In the genomic region with DNA sequence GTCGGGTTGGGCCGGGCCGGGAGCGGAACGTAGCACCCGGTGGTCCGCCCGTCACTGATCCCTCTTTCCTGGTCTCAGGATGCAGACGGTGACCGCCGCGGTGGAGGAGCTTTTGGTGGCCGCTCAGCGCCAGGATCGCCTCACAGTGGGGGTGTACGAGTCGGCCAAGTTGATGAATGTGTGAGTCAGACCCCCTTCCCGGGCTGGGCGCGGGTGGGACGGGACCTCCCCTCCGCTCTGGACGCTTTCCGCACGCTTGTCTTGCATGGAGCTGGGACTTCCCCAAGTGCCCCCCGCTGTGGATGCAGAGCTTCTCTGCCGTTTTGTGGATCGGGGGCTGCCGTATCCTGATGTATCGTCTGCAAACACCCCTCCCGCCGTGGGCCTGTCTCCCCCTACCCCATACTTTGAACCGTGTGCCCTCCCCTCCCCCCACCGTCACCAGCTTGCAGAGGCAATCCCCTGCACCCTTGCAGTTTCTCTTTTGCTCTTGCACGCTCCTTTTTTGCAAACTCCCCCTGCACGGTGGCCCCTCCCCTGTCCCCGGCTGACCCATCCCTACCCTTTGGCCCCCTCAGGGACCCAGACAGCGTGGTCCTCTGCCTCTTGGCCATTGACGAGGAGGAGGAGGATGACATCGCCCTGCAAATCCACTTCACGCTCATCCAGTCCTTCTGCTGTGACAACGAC, we compare ENCODE assay signal across 8 cellular contexts. TPM values are rescaled to one million over a fixed set of nuclear protein-coding genes. Genes with fewer than 3 reads are reported as not detected.
DNase-seq lines count a peak whose midpoint lies in the region; ATAC-seq and TF ChIP-seq lines count a peak whose summit lies in the region.

No MANE protein-coding gene starts in this region.

- 0 out of 2 replicates have a peak overlapping the region, but pooled peaks have one; percentile 7 for H2AFZ ChIP-seq in DND-41 (ENCODE audit: low read depth, low read length)

- peaks cover 23% of the 10 kb centered on the region for H3K36me3 Mint-ChIP-seq in HFFc6 (ENCODE audit: low read depth)

- TF ChIP-seq POLR2A in heart left ventricle (IDR thresholded peaks at IDR 0.05), result no peak

- H3K4me1 Mint-ChIP-seq in HFFc6 (ENCODE audit: low read depth), result no peaks in the 10 kb centered on the region

- H3K4me3 Mint-ChIP-seq in HFFc6, result peak overlapping the region; percentile 99

- H3K27ac ChIP-seq in DND-41 (ENCODE audit: low read length), result peak overlapping the region; percentile 78
- peak overlapping the region; percentile 82 to 96 (median 91) for H3K27ac ChIP-seq in heart left ventricle
- peak overlapping the region; percentile 84 for H3K27ac ChIP-seq in psoas muscle

- H3K9ac ChIP-seq in DND-41 (ENCODE audit: low read depth, low read length), result peak overlapping the region; percentile 76

- peaks cover 20% of the 10 kb centered on the region for H4K20me1 ChIP-seq in DND-41 (ENCODE audit: insufficient read depth, low read length)

- peaks cover 9% of the 10 kb centered on the region for H3K9me3 Mint-ChIP-seq in HFFc6

- peaks cover 28% of the 10 kb centered on the region for H3K79me2 ChIP-seq in DND-41 (ENCODE audit: insufficient read depth, low read length)

- peak overlapping the region; percentile 92 for H3K27ac Mint-ChIP-seq in HFFc6

- peak; percentile 17 for ATAC-seq in DND-41 (ENCODE audit: insufficient read depth, low read depth)
- peak in 2 of 4 donors; percentile 1 to 3 for ATAC-seq in heart left ventricle
- ATAC-seq in psoas muscle, result peak in 2 of 4 donors; percentile 0
- no peak for ATAC-seq in HG02759 (IDR thresholded peaks at IDR 0.05; ENCODE audit: unreplicated experiment)

- DNase-seq in DND-41 (peak; percentile 80), HFFc6 (peak; percentile 16), RKO (ENCODE audit: low spot score) (peak; percentile 81), heart left ventricle (peak in 4 of 5 donors; percentile 48 to 64 (median 60)), psoas muscle (peak; percentile 61 to 66), NCI-H2171 treated with DMSO at 0.1 percent for 48 hours (lab: John Stamatoyannopoulos, UW) (no peak)
- peak; percentile 74 for DNase-seq in activated naive CD4-positive, alpha-beta T cell treated with anti-CD3 and anti-CD28 coated beads, Interleukin-2, amount 50 U/mL, for 16 hours

- TF ChIP-seq CTCF in DND-41 (IDR thresholded peaks at IDR 0.05; ENCODE audit: borderline replicate concordance, extremely low read depth, low read length, poor library complexity, severe bottlenecking), result no peak
- no peak for TF ChIP-seq CTCF in HFFc6 (IDR thresholded peaks at IDR 0.05)
- no peak for TF ChIP-seq CTCF in heart left ventricle (IDR thresholded peaks at IDR 0.05)
- no peak for TF ChIP-seq CTCF in psoas muscle (IDR thresholded peaks at IDR 0.05)

- H3K4me2 ChIP-seq in DND-41 (ENCODE audit: insufficient read depth, low read length), result peak overlapping the region; percentile 71

- H3K4me1 ChIP-seq in DND-41 (ENCODE audit: insufficient read depth, low read length) (peaks cover 46% of the 10 kb centered on the region), heart left ventricle (peaks cover 4 to 42% (median 28%) of the 10 kb centered on the region in 12 donors), psoas muscle (peaks cover 24% of the 10 kb centered on the region)

- no peaks in the 10 kb centered on the region for H3K9me3 ChIP-seq in DND-41 (ENCODE audit: insufficient read depth, low read length, severe bottlenecking)
- H3K9me3 ChIP-seq in heart left ventricle, result no peaks in the 10 kb centered on the region
- no peaks in the 10 kb centered on the region for H3K9me3 ChIP-seq in psoas muscle

- H3K27me3 ChIP-seq in DND-41 (ENCODE audit: insufficient read depth, low read length, poor library complexity) (no peaks in the 10 kb centered on the region), heart left ventricle (no peaks in the 10 kb centered on the region), psoas muscle (ENCODE audit: insufficient read depth in 3 of 3, low read length in 2 of 3) (no peaks in the 10 kb centered on the region)

- intact Hi-C loops in heart left ventricle (cut with DNase I), result loop anchor here in 8 of 10 donors (1.0 to 5.0 kb wide), 10 partner anchors 18 to 126 kb away; no protein-coding TSS in a partner anchor
- intact Hi-C loops in psoas muscle (cut with DNase I), result loop anchor here in 1 of 2 donors (2.0 to 5.0 kb wide), 3 partner anchors 18 to 134 kb away; no protein-coding TSS in a partner anchor

- WGBS in heart left ventricle, 4 donors, result 0 to 1% (median 0%) methylated on average over 14 to 42 of the region's 42 CpGs
- WGBS in psoas muscle, 3 donors, result 0 to 1% (median 0%) methylated on average over 35 to 42 of the region's 42 CpGs

- H3K4me3 ChIP-seq in DND-41 (ENCODE audit: low read depth in 1 of 2, low read length in 2 of 2) (peak overlapping the region; percentile 60 to 72), heart left ventricle (peak overlapping the region; percentile 60 to 98 (median 88)), psoas muscle (peak overlapping the region; percentile 81)

- H3K36me3 ChIP-seq in DND-41 (ENCODE audit: insufficient read depth, low read length) (peaks cover 18% of the 10 kb centered on the region), heart left ventricle (peaks cover 0 to 14% (median 0%) of the 10 kb centered on the region in 9 donors), psoas muscle (ENCODE audit: insufficient read depth in 1 of 2, low read depth in 1 of 2) (no peaks in the 10 kb centered on the region)

- peaks cover 23% of the 10 kb centered on the region for H3K27me3 Mint-ChIP-seq in HFFc6 (ENCODE audit: insufficient read depth)

RNA-seq across cellular contexts. Expression of a gene that starts 0.7 kb away (rescaled TPM):
- total RNA-seq in HFFc6 (2021; fragmentation: NEBNext Ultra II Directional; extraction: Animal tissue kit (Norgen Biotek cat#: 25700)), result 10 to 100 TPM; 35.5 to 55.7 (median 39.1) TPM
- total RNA-seq in heart left ventricle, result 100 to 1,000 TPM in 2 of 9 donors, 10 to 100 TPM in 7; 20.3 to 155 (median 46.6) TPM
- 10 to 100 TPM; 67.2 to 68.4 TPM for polyA plus RNA-seq in heart left ventricle
- total RNA-seq in psoas muscle, result 10 to 100 TPM; 10.9 to 63.1 (median 25.6) TPM
- polyA plus RNA-seq in psoas muscle, result 10 to 100 TPM; 14.1 to 94.1 (median 19.3) TPM

RNA-seq across cellular contexts. Expression of a gene that starts 19.8 kb away (rescaled TPM):
- 100 to 1,000 TPM in 5 of 6 experiments, 10 to 100 TPM in 1; 77.6 to 131 (median 121) TPM for total RNA-seq in HFFc6 (2021; fragmentation: NEBNext Ultra II Directional; extraction: Animal tissue kit (Norgen Biotek cat#: 25700))
- total RNA-seq in heart left ventricle, result 10 to 100 TPM in 7 of 9 donors, 1 to 10 TPM in 2; 6.6 to 22.2 (median 13.8) TPM
- 10 to 100 TPM in 1 of 2 donors, 1 to 10 TPM in 1; 9.3 to 33.0 TPM for polyA plus RNA-seq in heart left ventricle
- total RNA-seq in psoas muscle, result 10 to 100 TPM; 11.4 to 28.6 (median 22.7) TPM
- polyA plus RNA-seq in psoas muscle, result 10 to 100 TPM; 27.6 to 40.3 (median 38.1) TPM

RNA-seq across cellular contexts. Expression of a gene that starts 49.2 kb away (rescaled TPM):
- 100 to 1,000 TPM in 3 of 6 experiments, 10 to 100 TPM in 3; 87.2 to 124 (median 98.8) TPM for total RNA-seq in HFFc6 (2021; fragmentation: NEBNext Ultra II Directional; extraction: Animal tissue kit (Norgen Biotek cat#: 25700))
- total RNA-seq in heart left ventricle (10 to 100 TPM; 27.4 to 78.4 (median 62.6) TPM), psoas muscle (100 to 1,000 TPM in 1 of 4 donors, 10 to 100 TPM in 3; 70.3 to 110 (median 92.2) TPM)
- polyA plus RNA-seq in heart left ventricle (10 to 100 TPM; 75.4 to 98.5 TPM), psoas muscle (100 to 1,000 TPM in 2 of 3 donors, 10 to 100 TPM in 1; 83.6 to 254 (median 138) TPM)
